ENCODE assay signal across 19 cellular contexts in the genomic region with DNA sequence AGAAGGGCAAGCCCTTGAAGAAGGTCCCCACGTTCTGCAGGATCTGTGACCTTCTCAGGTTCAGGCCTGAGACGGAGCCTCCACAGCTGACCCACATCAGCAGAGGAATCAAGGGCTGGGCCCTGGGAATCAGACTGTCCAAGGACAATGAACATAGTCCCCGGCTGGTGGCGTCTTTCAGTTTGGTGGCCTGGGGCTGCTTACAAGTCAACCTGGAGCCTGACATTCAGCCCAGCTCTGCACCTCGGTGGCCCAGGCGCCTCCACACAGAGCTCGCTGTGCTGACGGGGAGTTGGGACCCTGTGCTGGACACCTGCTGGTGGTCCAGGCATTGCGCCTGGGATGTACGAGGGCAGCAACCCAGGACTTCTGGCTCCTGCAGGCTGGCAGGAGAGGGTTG.
DNase-seq lines count a peak whose midpoint lies in the region; ATAC-seq, FAIRE-seq and TF ChIP-seq lines count a peak whose summit lies in the region.
"Had no signal": no experiment of that assay in that cellular context is flagged by ENCODE, and none has a peak within 500 bp of the region (broad histone marks: within the 10 kb centered on the region; RNA-seq: fewer than 3 reads in every experiment).

No MANE protein-coding gene starts in this region.

- H3K36me3 ChIP-seq in kidney (ENCODE audit: control insufficient read depth in 1 of 2, insufficient read depth in 2 of 2, low read length in 2 of 2) (no peaks in the 10 kb centered on the region), upper lobe of right lung (no peaks in the 10 kb centered on the region)
- H3K36me3 ChIP-seq: BLaER1 treated with 17β-estradiol and CSF1 and Interleukin-3, amounts not matched to agents 10 nM and 100 nM had no signal

- no peak overlapping the region for H3K4me3 ChIP-seq in kidney (ENCODE audit: low read length in 2 of 2)
- H3K4me3 ChIP-seq in upper lobe of right lung: no peak overlapping the region
- H3K4me3 ChIP-seq: A549; BLaER1 treated with 17β-estradiol and CSF1 and Interleukin-3, amounts not matched to agents 10 nM and 100 nM had no signal

- POLR2A ChIA-PET in HEK293T (lab: Yijun Ruan, JAX): interaction anchor here (0.6 kb wide), 1 partner anchor 669 kb away, joined by 3 read pairs; no protein-coding TSS in a partner anchor

- FAIRE-seq in kidney (lab: Jason Lieb, UNC): no peak
- FAIRE-seq: A549, D721Med, G401.6, GM12891 had no signal

- intact Hi-C loops in Right ventricle myocardium superior (cut with DNase I): no loop called here
- intact Hi-C loops in Right ventricle myocardium inferior (cut with DNase I): no loop called here
- intact Hi-C loops in kidney (cut with DNase I): no loop called here
- intact Hi-C loops in upper lobe of right lung (cut with DNase I): no loop called here

- H3K4me1 ChIP-seq in kidney (ENCODE audit: control insufficient read depth in 1 of 2, insufficient read depth in 1 of 2, low read depth in 1 of 2, low read length in 2 of 2): no peaks in the 10 kb centered on the region
- H3K4me1 ChIP-seq in upper lobe of right lung: no peaks in the 10 kb centered on the region
- H3K4me1 ChIP-seq: Caco-2 had no signal

- DNase-seq in Right ventricle myocardium superior: peak; percentile 17
- no peak for DNase-seq in Right ventricle myocardium inferior (ENCODE audit: missing footprints)
- DNase-seq in kidney: peak; percentile 69
- peak; percentile 57 for DNase-seq in upper lobe of right lung
- no peak for DNase-seq in HEK293T (ENCODE audit: extremely low spot score)
- DNase-seq: AML-193; Caco-2; Calu3; CD8-positive, alpha-beta T cell; DMS79 treated with DMSO at 0.1 percent for 48 hours; GF-D8 had no signal

- no peak for TF ChIP-seq CTCF in kidney (IDR thresholded peaks at IDR 0.05; ENCODE audit: borderline replicate concordance, extremely low read depth, insufficient read depth)
- no peak for TF ChIP-seq CTCF in upper lobe of right lung (IDR thresholded peaks at IDR 0.05)

- CTCF ChIA-PET in HEK293T (lab: Yijun Ruan, JAX): no interaction called here

- no peak overlapping the region for H3K9ac ChIP-seq in kidney (ENCODE audit: low read length in 2 of 2)
- H3K9ac ChIP-seq: BLaER1 treated with 17β-estradiol and CSF1 and Interleukin-3, amounts not matched to agents 10 nM and 100 nM had no signal

- H3K27ac ChIP-seq in kidney (ENCODE audit: low read depth in 2 of 2, low read length in 2 of 2) (no peak overlapping the region), upper lobe of right lung (no peak overlapping the region)
- H3K27ac ChIP-seq: 22Rv1; A549; BLaER1 treated with 17β-estradiol and CSF1 and Interleukin-3, amounts not matched to agents 10 nM and 100 nM; C4-2B had no signal

- no peaks in the 10 kb centered on the region for H3K9me3 ChIP-seq in kidney (ENCODE audit: control insufficient read depth in 1 of 2, low read length in 2 of 2)
- H3K9me3 ChIP-seq in upper lobe of right lung: no peaks in the 10 kb centered on the region
- H3K9me3 ChIP-seq: A549; BLaER1 treated with 17β-estradiol and CSF1 and Interleukin-3, amounts not matched to agents 10 nM and 100 nM; Caco-2 had no signal

- peaks cover 28% of the 10 kb centered on the region for H3K27me3 ChIP-seq in upper lobe of right lung
- H3K27me3 ChIP-seq: BLaER1 treated with 17β-estradiol and CSF1 and Interleukin-3, amounts not matched to agents 10 nM and 100 nM had no signal

- ATAC-seq in Right ventricle myocardium superior (ENCODE audit: poor library complexity): no peak
- no peak for ATAC-seq in Right ventricle myocardium inferior
- no peak for ATAC-seq in upper lobe of right lung
- no peak for ATAC-seq in GM18909 (IDR thresholded peaks at IDR 0.05; ENCODE audit: poor library complexity, unreplicated experiment)
- ATAC-seq: A549; CD8-positive, alpha-beta T cell had no signal

TF ChIP-seq in HEK293T, 16 proteins besides CTCF, POLR2A, EP300 and RAD21:
- TF ChIP-seq SP1 (IDR thresholded peaks at IDR 0.05): no peak
- TF ChIP-seq FOXA1 (IDR thresholded peaks at IDR 0.05): no peak
- no peak for TF ChIP-seq ELF4 (IDR thresholded peaks at IDR 0.05)
- TF ChIP-seq, protein P1, sequence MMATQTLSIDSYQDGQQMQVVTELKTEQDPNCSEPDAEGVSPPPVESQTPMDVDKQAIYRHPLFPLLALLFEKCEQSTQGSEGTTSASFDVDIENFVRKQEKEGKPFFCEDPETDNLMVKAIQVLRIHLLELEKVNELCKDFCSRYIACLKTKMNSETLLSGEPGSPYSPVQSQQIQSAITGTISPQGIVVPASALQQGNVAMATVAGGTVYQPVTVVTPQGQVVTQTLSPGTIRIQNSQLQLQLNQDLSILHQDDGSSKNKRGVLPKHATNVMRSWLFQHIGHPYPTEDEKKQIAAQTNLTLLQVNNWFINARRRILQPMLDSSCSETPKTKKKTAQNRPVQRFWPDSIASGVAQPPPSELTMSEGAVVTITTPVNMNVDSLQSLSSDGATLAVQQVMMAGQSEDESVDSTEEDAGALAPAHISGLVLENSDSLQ (IDR thresholded peaks at IDR 0.05): no peak
- TF ChIP-seq CTBP1 (IDR thresholded peaks at IDR 0.05; ENCODE audit: borderline replicate concordance): no peak
- TF ChIP-seq L3MBTL2 (conservative IDR thresholded peaks at IDR 0.05): no peak
- TF ChIP-seq ARNT (IDR thresholded peaks at IDR 0.05): no peak
- no peak for TF ChIP-seq SUZ12 (IDR thresholded peaks at IDR 0.05)
- TF ChIP-seq NFRKB (IDR thresholded peaks at IDR 0.05): no peak
- no peak for TF ChIP-seq FOXK2 (IDR thresholded peaks at IDR 0.05)
- TF ChIP-seq FOXM1 (IDR thresholded peaks at IDR 0.05; ENCODE audit: borderline replicate concordance): no peak
- no peak for TF ChIP-seq ZNF384 (IDR thresholded peaks at IDR 0.05)

Comparison
In these comparisons a context has a peak if more than half of its experiments do, and no peak if none do; other contexts are left out.
1. DNase-seq: peak in Right ventricle myocardium superior (single experiment), kidney (single experiment) and upper lobe of right lung (single experiment); none in Right ventricle myocardium inferior (single experiment) and HEK293T (single experiment).